Comparison of ENCODE assay signal across 14 cellular contexts in the genomic region with DNA sequence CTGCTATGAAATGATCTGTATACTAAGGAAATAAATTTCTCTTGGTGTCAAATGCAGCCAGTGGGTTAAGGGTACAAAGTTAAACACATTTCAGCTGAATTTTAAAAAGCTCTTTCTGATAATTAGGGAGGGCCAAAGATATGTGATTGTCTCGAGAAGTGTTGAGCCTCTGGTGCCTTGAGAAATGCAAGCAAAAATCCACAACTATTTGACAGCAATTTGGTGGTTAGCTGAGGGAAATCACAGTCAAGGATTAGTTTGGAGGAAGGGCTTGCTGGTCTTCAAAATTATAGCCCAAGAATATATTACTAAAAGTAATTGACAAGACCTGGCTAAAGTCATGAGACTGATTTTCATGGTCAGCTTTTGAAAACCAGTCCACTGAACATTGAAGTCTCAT.
DNase-seq lines count a peak whose midpoint lies in the region; ATAC-seq and TF ChIP-seq lines count a peak whose summit lies in the region.
"Had no signal": no experiment of that assay in that cellular context is flagged by ENCODE, and none has a peak within 500 bp of the region (broad histone marks: within the 10 kb centered on the region; RNA-seq: fewer than 3 reads in every experiment).

No MANE protein-coding gene starts in this region.

- ATAC-seq in gastroesophageal sphincter: no peak
- ATAC-seq in SK-N-SH treated with all-trans-retinoic acid at 6 μM for 48 hours: no peak
- ATAC-seq: A549; CD8-positive, alpha-beta T cell had no signal

- no peak for TF ChIP-seq EP300 in gastroesophageal sphincter (IDR thresholded peaks at IDR 0.05)
- TF ChIP-seq EP300 in sigmoid colon (IDR thresholded peaks at IDR 0.05): no peak

- H3K4me3 ChIP-seq in AG10803 (ENCODE audit: low read length) (no peak overlapping the region), SJCRH30 (no peak overlapping the region), gastroesophageal sphincter (no peak overlapping the region), sigmoid colon (no peak overlapping the region), MG63 (no peak overlapping the region)
- H3K4me3 ChIP-seq: A549 had no signal

- TF ChIP-seq POLR2A in gastroesophageal sphincter (IDR thresholded peaks at IDR 0.05) (no peak), sigmoid colon (IDR thresholded peaks at IDR 0.05) (no peak)

- H3K36me3 ChIP-seq in SJCRH30 (no peaks in the 10 kb centered on the region), gastroesophageal sphincter (no peaks in the 10 kb centered on the region), sigmoid colon (no peaks in the 10 kb centered on the region), MG63 (no peaks in the 10 kb centered on the region)

- H3K27me3 ChIP-seq in SJCRH30 (no peaks in the 10 kb centered on the region), gastroesophageal sphincter (no peaks in the 10 kb centered on the region), sigmoid colon (no peaks in the 10 kb centered on the region), MG63 (no peaks in the 10 kb centered on the region)

- DNase-seq in AG10803 (ENCODE audit: low read depth): peak; percentile 42
- no peak for DNase-seq in SJCRH30
- DNase-seq in sigmoid colon: no peak
- no peak for DNase-seq in T1000 (lab: John Stamatoyannopoulos, UW)
- DNase-seq in MG63: no peak
- DNase-seq: CD8-positive, alpha-beta T cell; COR-L47; DND-41; GDM1; GOT3; H9 had no signal

- H3K27ac ChIP-seq in SJCRH30: peak overlapping the region; percentile 35
- H3K27ac ChIP-seq in gastroesophageal sphincter: peak overlapping the region; percentile 81 to 96 (median 88)
- peak overlapping the region; percentile 64 to 86 (median 80) for H3K27ac ChIP-seq in sigmoid colon
- H3K27ac ChIP-seq: A549 had no signal

- WGBS in gastroesophageal sphincter (ENCODE audit: low coverage in 1 of 2), 2 donors: 67 to 77% methylated on average over 1 of the region's 1 CpG
- WGBS in sigmoid colon, 2 donors: 55 to 75% methylated on average over 1 of the region's 1 CpG

- H3K4me1 ChIP-seq in SJCRH30 (peaks cover 13% of the 10 kb centered on the region), gastroesophageal sphincter (peaks cover 3 to 32% (median 21%) of the 10 kb centered on the region in 3 donors), sigmoid colon (peaks cover 0 to 25% (median 22%) of the 10 kb centered on the region in 4 donors)
- H3K4me1 ChIP-seq: A549 had no signal

- no peaks in the 10 kb centered on the region for H3K9me3 ChIP-seq in SJCRH30 (replicated peaks)
- H3K9me3 ChIP-seq in gastroesophageal sphincter: no peaks in the 10 kb centered on the region
- H3K9me3 ChIP-seq in sigmoid colon: no peaks in the 10 kb centered on the region
- no peaks in the 10 kb centered on the region for H3K9me3 ChIP-seq in MG63
- H3K9me3 ChIP-seq: A549 had no signal

- intact Hi-C loops in sigmoid colon (cut with DNase I): loop anchor here (10.0 kb wide), 2 partner anchors 200 to 270 kb away; partner anchors contain the start of gene SGCD

- TF ChIP-seq CTCF in AG10803 (conservative IDR thresholded peaks at IDR 0.05; ENCODE audit: low read length): no peak
- no peak for TF ChIP-seq CTCF in gastroesophageal sphincter (IDR thresholded peaks at IDR 0.05)
- no peak for TF ChIP-seq CTCF in sigmoid colon (IDR thresholded peaks at IDR 0.05)

TF ChIP-seq in SK-N-SH treated with all-trans-retinoic acid at 6 μM for 48 hours, 23 proteins besides CTCF, POLR2A, EP300 and RAD21:
- no peak for TF ChIP-seq PPARA (CRISPR knock-in tag; IDR thresholded peaks at IDR 0.05; ENCODE audit: borderline replicate concordance)
- no peak for TF ChIP-seq RARB (CRISPR knock-in tag; IDR thresholded peaks at IDR 0.05)
- no peak for TF ChIP-seq GLIS3 (CRISPR knock-in tag; IDR thresholded peaks at IDR 0.05)
- TF ChIP-seq ZC3H10 (CRISPR knock-in tag; IDR thresholded peaks at IDR 0.05): no peak
- TF ChIP-seq, protein P1, sequence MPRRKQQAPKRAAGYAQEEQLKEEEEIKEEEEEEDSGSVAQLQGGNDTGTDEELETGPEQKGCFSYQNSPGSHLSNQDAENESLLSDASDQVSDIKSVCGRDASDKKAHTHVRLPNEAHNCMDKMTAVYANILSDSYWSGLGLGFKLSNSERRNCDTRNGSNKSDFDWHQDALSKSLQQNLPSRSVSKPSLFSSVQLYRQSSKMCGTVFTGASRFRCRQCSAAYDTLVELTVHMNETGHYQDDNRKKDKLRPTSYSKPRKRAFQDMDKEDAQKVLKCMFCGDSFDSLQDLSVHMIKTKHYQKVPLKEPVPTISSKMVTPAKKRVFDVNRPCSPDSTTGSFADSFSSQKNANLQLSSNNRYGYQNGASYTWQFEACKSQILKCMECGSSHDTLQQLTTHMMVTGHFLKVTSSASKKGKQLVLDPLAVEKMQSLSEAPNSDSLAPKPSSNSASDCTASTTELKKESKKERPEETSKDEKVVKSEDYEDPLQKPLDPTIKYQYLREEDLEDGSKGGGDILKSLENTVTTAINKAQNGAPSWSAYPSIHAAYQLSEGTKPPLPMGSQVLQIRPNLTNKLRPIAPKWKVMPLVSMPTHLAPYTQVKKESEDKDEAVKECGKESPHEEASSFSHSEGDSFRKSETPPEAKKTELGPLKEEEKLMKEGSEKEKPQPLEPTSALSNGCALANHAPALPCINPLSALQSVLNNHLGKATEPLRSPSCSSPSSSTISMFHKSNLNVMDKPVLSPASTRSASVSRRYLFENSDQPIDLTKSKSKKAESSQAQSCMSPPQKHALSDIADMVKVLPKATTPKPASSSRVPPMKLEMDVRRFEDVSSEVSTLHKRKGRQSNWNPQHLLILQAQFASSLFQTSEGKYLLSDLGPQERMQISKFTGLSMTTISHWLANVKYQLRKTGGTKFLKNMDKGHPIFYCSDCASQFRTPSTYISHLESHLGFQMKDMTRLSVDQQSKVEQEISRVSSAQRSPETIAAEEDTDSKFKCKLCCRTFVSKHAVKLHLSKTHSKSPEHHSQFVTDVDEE (CRISPR knock-in tag; IDR thresholded peaks at IDR 0.05): no peak
- TF ChIP-seq CSDC2 (CRISPR knock-in tag; IDR thresholded peaks at IDR 0.05): no peak
- no peak for TF ChIP-seq ESRRG (CRISPR knock-in tag; IDR thresholded peaks at IDR 0.05)
- TF ChIP-seq ZNF70 (CRISPR knock-in tag; IDR thresholded peaks at IDR 0.05): no peak
- TF ChIP-seq ZNF565 (CRISPR knock-in tag; conservative IDR thresholded peaks at IDR 0.05; ENCODE audit: low read depth): no peak
- TF ChIP-seq ZNF8 (CRISPR knock-in tag; IDR thresholded peaks at IDR 0.05): no peak
- no peak for TF ChIP-seq TCF4 (CRISPR knock-in tag; IDR thresholded peaks at IDR 0.05; ENCODE audit: borderline replicate concordance)
- TF ChIP-seq, protein P2, sequence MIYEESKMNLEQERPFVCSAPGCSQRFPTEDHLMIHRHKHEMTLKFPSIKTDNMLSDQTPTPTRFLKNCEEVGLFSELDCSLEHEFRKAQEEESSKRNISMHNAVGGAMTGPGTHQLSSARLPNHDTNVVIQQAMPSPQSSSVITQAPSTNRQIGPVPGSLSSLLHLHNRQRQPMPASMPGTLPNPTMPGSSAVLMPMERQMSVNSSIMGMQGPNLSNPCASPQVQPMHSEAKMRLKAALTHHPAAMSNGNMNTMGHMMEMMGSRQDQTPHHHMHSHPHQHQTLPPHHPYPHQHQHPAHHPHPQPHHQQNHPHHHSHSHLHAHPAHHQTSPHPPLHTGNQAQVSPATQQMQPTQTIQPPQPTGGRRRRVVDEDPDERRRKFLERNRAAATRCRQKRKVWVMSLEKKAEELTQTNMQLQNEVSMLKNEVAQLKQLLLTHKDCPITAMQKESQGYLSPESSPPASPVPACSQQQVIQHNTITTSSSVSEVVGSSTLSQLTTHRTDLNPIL (CRISPR knock-in tag; IDR thresholded peaks at IDR 0.05; ENCODE audit: low read depth): no peak
- no peak for TF ChIP-seq PATZ1 (CRISPR knock-in tag; IDR thresholded peaks at IDR 0.05; ENCODE audit: borderline replicate concordance)
- no peak for TF ChIP-seq ISL1 (CRISPR knock-in tag; IDR thresholded peaks at IDR 0.05)
- no peak for TF ChIP-seq ZFP3 (CRISPR knock-in tag; IDR thresholded peaks at IDR 0.05)

Comparison
In these comparisons a context has a peak if more than half of its experiments do, and no peak if none do; other contexts are left out.
1. H3K27ac ChIP-seq: peak in every context shown above with its lines; median percentile 88 in gastroesophageal sphincter; 80 in sigmoid colon; 35 in SJCRH30.